Comparison of ENCODE assay signal across 35 cellular contexts in the genomic region with DNA sequence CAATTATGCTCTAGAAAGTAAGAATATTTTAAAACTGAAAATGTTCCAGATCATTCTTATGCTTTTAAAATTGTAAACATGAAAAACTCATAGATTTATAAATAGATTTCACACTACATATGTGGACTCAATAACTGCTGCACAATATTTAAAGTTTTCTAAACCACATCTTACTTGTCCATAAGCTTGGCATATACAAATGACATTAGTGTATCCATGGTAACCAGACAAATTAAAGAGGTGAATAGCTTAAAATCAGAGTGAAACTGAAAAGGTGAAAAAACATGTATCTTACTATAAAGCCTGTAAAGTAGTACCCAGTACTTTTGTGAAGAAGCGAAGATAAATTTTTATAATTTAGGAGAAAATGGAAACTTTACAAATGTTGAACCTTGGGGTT.
"Had no signal": no experiment of that assay in that cellular context is flagged by ENCODE, and none has a peak within 500 bp of the region (broad histone marks: within the 10 kb centered on the region; RNA-seq: fewer than 3 reads in every experiment).

No MANE protein-coding gene starts in this region.

- H3K27me3 ChIP-seq: MG63 had no signal

- H3K4me3 ChIP-seq: MG63 had no signal

- H3K36me3 ChIP-seq: MG63 had no signal

- DNase-seq: Karpas-422, Kasumi-1, MG63, MM.1S, MV-4-11, NCI-H1048, NCI-H1092, NCI-H1092 treated with DMSO at 0.1 percent for 48 hours, NCI-H1105, NCI-H1105 treated with DMSO at 0.1 percent for 48 hours, NCI-H1417, NCI-H1417 treated with DMSO at 0.1 percent for 48 hours, NCI-H1436, NCI-H1436 treated with DMSO at 0.1 percent for 48 hours, NCI-H146, NCI-H1694, NCI-H1694 treated with DMSO at 0.1 percent for 48 hours, NCI-H187, NCI-H187 treated with DMSO at 0.1 percent for 48 hours, NCI-H1930, NCI-H2029, NCI-H2029 treated with DMSO at 0.1 percent for 48 hours, NCI-H2081, NCI-H2081 treated with DMSO at 0.1 percent for 48 hours, NCI-H2107, NCI-H2171, NCI-H2171 treated with DMSO at 0.1 percent for 48 hours, NCI-H2227 treated with DMSO at 0.1 percent for 48 hours, NCI-H226, NCI-H345, NCI-H446, NCI-H446 treated with DMSO at 0.1 percent for 48 hours, NCI-H510A, NCI-H510A treated with DMSO at 0.1 percent for 48 hours, NCI-H524 had no signal

- H3K9me3 ChIP-seq: MG63 had no signal
